ENCODE assay signal across 21 cellular contexts in the genomic region with DNA sequence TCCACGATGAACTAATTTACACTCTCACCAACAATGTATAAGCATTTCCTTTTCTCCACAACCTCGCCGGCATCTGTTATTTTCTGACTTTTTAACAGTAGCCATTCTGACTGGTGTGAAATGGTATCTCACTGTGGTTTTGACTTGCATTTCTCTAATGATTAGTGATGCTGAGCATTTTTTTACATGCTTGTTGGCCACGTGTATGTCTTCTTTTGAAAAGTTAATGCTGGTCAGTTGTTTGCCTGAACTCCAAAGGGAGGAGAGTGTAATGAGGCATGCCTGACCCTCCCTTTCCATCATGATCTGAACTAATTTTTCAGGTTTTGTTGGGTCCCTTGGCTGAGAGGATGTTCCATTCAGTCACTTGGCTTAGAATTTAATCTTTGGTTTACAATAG.
"Had no signal": no experiment of that assay in that cellular context is flagged by ENCODE, and none has a peak within 500 bp of the region (broad histone marks: within the 10 kb centered on the region; RNA-seq: fewer than 3 reads in every experiment).

No MANE protein-coding gene starts in this region.

- FAIRE-seq: endometrium, kidney, small intestine had no signal

- ATAC-seq: activated CD4-positive, alpha-beta T cell treated with anti-CD3 and anti-CD28 coated beads for 36 hours; activated naive CD8-positive, alpha-beta T cell treated with anti-CD3 and anti-CD28 coated beads, Interleukin-2, amount 50 U/mL, for 24 hours; activated T-cell treated with anti-CD3 and anti-CD28 coated beads, Interleukin-2, amount 50 U/mL, for 72 hours; right lobe of liver; stimulated activated memory B cell treated with anti-CD40 and anti-IgM and Interleukin-4, amounts not matched to agents 10 μg/mL and 1 μg/mL and 100 μg/mL, for 72 hours had no signal

- H3K4me3 ChIP-seq: left ventricle myocardium inferior, right lobe of liver, vagina had no signal

- H3K27me3 Mint-ChIP-seq: activated B cell treated with CpG ODN at 0.5 μM for 24 hours; activated CD4-positive, alpha-beta T cell treated with anti-CD3 and anti-CD28 coated beads for 36 hours; activated naive CD8-positive, alpha-beta T cell treated with anti-CD3 and anti-CD28 coated beads, Interleukin-2, amount 50 U/mL, for 24 hours; brain; stimulated activated memory B cell treated with anti-CD40 and anti-IgM and Interleukin-4, amounts not matched to agents 10 μg/mL and 1 μg/mL and 100 μg/mL, for 72 hours had no signal

- H3K9me3 Mint-ChIP-seq: activated B cell treated with CpG ODN at 0.5 μM for 24 hours, brain, mesothelial cell of epicardium, nephron progenitor cell had no signal

- H3K27ac Mint-ChIP-seq: activated B cell treated with CpG ODN at 0.5 μM for 24 hours; activated CD4-positive, alpha-beta T cell treated with anti-CD3 and anti-CD28 coated beads for 36 hours; activated naive CD4-positive, alpha-beta T cell treated with anti-CD3 and anti-CD28 coated beads for 36 hours; activated naive CD8-positive, alpha-beta T cell treated with anti-CD3 and anti-CD28 coated beads, Interleukin-2, amount 50 U/mL, for 24 hours; activated T-cell treated with anti-CD3 and anti-CD28 coated beads, Interleukin-2, amount 50 U/mL, for 72 hours; brain; mesothelial cell of epicardium; nephron progenitor cell; stimulated activated memory B cell treated with anti-CD40 and anti-IgM and Interleukin-4, amounts not matched to agents 10 μg/mL and 1 μg/mL and 100 μg/mL, for 72 hours; T-helper 1 cell treated with Interleukin-12 subunit alpha and Interleukin-12 subunit beta and Interleukin-4 antibody, amounts not matched to agents 30 μg/mL and 1 μg/mL, for 36 hours had no signal

- DNase-seq: activated B cell treated with CpG ODN at 0.5 μM for 24 hours; activated CD4-positive, alpha-beta T cell treated with anti-CD3 and anti-CD28 coated beads for 36 hours; activated CD4-positive, alpha-beta T cell treated with anti-CD3 and anti-CD28 coated beads, Interleukin-2, amount 50 U/mL, for 4 hours; activated effector memory CD4-positive, alpha-beta T cell treated with Interleukin-2 at 50 U/mL for 16 hours; activated naive CD4-positive, alpha-beta T cell treated with anti-CD3 and anti-CD28 coated beads for 36 hours; activated naive CD8-positive, alpha-beta T cell treated with anti-CD3 and anti-CD28 coated beads, Interleukin-2, amount 50 U/mL, for 24 hours; activated T-cell treated with anti-CD3 and anti-CD28 coated beads, Interleukin-2, amount 50 U/mL, for 72 hours; foreskin fibroblast; kidney; left ventricle myocardium inferior; nephron progenitor cell; nucleus accumbens; right lobe of liver; small intestine; stimulated activated CD4-positive, alpha-beta T cell treated with anti-CD3 and anti-CD28 coated beads, Interleukin-2, amount 100 ng/mL, for 24 hours had no signal

- H3K36me3 Mint-ChIP-seq: stimulated activated memory B cell treated with anti-CD40 and anti-IgM and Interleukin-4, amounts not matched to agents 10 μg/mL and 1 μg/mL and 100 μg/mL, for 72 hours had no signal

- H3K9me3 ChIP-seq: left ventricle myocardium inferior, right lobe of liver, vagina had no signal

- H3K27ac ChIP-seq: left ventricle myocardium inferior, right lobe of liver, vagina had no signal

- H3K27me3 ChIP-seq: right lobe of liver, vagina had no signal

- H3K4me3 Mint-ChIP-seq: activated B cell treated with CpG ODN at 0.5 μM for 24 hours; activated CD4-positive, alpha-beta T cell treated with anti-CD3 and anti-CD28 coated beads for 36 hours; activated naive CD4-positive, alpha-beta T cell treated with anti-CD3 and anti-CD28 coated beads for 36 hours; activated naive CD8-positive, alpha-beta T cell treated with anti-CD3 and anti-CD28 coated beads, Interleukin-2, amount 50 U/mL, for 24 hours; activated T-cell treated with anti-CD3 and anti-CD28 coated beads, Interleukin-2, amount 50 U/mL, for 72 hours; brain; mesothelial cell of epicardium; nephron progenitor cell; stimulated activated memory B cell treated with anti-CD40 and anti-IgM and Interleukin-4, amounts not matched to agents 10 μg/mL and 1 μg/mL and 100 μg/mL, for 72 hours; T-helper 1 cell treated with Interleukin-12 subunit alpha and Interleukin-12 subunit beta and Interleukin-4 antibody, amounts not matched to agents 30 μg/mL and 1 μg/mL, for 36 hours had no signal
